9 cellular contexts compared by ENCODE assay signal in genomic region chr2:19359021-19359357, GRCh38. TPM values are rescaled to one million over a fixed set of nuclear protein-coding genes. Genes with fewer than 3 reads are reported as not detected.
DNase-seq lines count a peak whose midpoint lies in the region; ATAC-seq and TF ChIP-seq lines count a peak whose summit lies in the region.
"Had no signal": no experiment of that assay in that cellular context is flagged by ENCODE, and none has a peak within 500 bp of the region (broad histone marks: within the 10 kb centered on the region; RNA-seq: fewer than 3 reads in every experiment).

No MANE protein-coding gene starts in this region.

- H3K36me3 ChIP-seq in ectodermal cell (ENCODE audit: control insufficient read depth, insufficient read depth, low read length) = no peaks in the 10 kb centered on the region

- H3K4me3 Mint-ChIP-seq in activated naive CD8-positive, alpha-beta T cell = peak overlapping the region; percentile 51
- H3K4me3 Mint-ChIP-seq in activated naive CD8-positive, alpha-beta T cell treated with anti-CD3 and anti-CD28 coated beads, Interleukin-2, amount 50 U/mL, for 24 hours = no peak overlapping the region
- peak overlapping the region; percentile 35 to 88 (median 67) for H3K4me3 Mint-ChIP-seq in naive B cell
- H3K4me3 Mint-ChIP-seq in type B pancreatic cell = peak overlapping the region; percentile 81

- ATAC-seq in activated naive CD8-positive, alpha-beta T cell treated with anti-CD3 and anti-CD28 coated beads, Interleukin-2, amount 50 U/mL, for 24 hours = no peak
- ATAC-seq in naive B cell (ENCODE audit: low read depth in 2 of 2) (no peak), GM18867 (IDR thresholded peaks at IDR 0.05; ENCODE audit: unreplicated experiment) (no peak)

- H3K9me3 Mint-ChIP-seq in activated naive CD8-positive, alpha-beta T cell (ENCODE audit: low read depth) = no peaks in the 10 kb centered on the region
- no peaks in the 10 kb centered on the region for H3K9me3 Mint-ChIP-seq in activated naive CD8-positive, alpha-beta T cell treated with anti-CD3 and anti-CD28 coated beads, Interleukin-2, amount 50 U/mL, for 24 hours
- H3K9me3 Mint-ChIP-seq in naive B cell = peaks cover 0 to 9% (median 0%) of the 10 kb centered on the region in 7 donors
- no peaks in the 10 kb centered on the region for H3K9me3 Mint-ChIP-seq in type B pancreatic cell

- no peaks in the 10 kb centered on the region for H3K9me3 ChIP-seq in ectodermal cell (ENCODE audit: control insufficient read depth, low read length)

- H3K36me3 Mint-ChIP-seq in activated naive CD8-positive, alpha-beta T cell = no peaks in the 10 kb centered on the region
- no peaks in the 10 kb centered on the region for H3K36me3 Mint-ChIP-seq in activated naive CD8-positive, alpha-beta T cell treated with anti-CD3 and anti-CD28 coated beads, Interleukin-2, amount 50 U/mL, for 24 hours (ENCODE audit: low read depth)
- H3K36me3 Mint-ChIP-seq in naive B cell (peaks cover 5 to 6% of the 10 kb centered on the region in 2 donors), type B pancreatic cell (peaks cover 18% of the 10 kb centered on the region)

- peak overlapping the region; percentile 37 for H3K4me3 ChIP-seq in ectodermal cell (ENCODE audit: insufficient read depth, low read depth, low read length)

- H3K4me1 ChIP-seq in ectodermal cell (ENCODE audit: control insufficient read depth, insufficient read depth, low read length) = peaks cover 35% of the 10 kb centered on the region

- WGBS in ectodermal cell, 2 experiments = 2% methylated on average over 14 of the region's 14 CpGs

- H3K27me3 ChIP-seq in ectodermal cell (ENCODE audit: control insufficient read depth, insufficient read depth, low read length, poor library complexity, severe bottlenecking) = peaks cover 99% of the 10 kb centered on the region

- no peak for DNase-seq in activated naive CD8-positive, alpha-beta T cell treated with anti-CD3 and anti-CD28 coated beads, Interleukin-2, amount 50 U/mL, for 24 hours
- DNase-seq in naive B cell = no peak
- no peak for DNase-seq in type B pancreatic cell (ENCODE audit: extremely low spot score, unreplicated experiment)
- DNase-seq in HK-2 (ENCODE audit: unreplicated experiment) = no peak
- no peak for DNase-seq in cerebellar nuclear complex (lab: John Stamatoyannopoulos, UW)
- DNase-seq: KG1 had no signal

- H3K27ac Mint-ChIP-seq in activated naive CD8-positive, alpha-beta T cell = no peak overlapping the region
- no peak overlapping the region for H3K27ac Mint-ChIP-seq in activated naive CD8-positive, alpha-beta T cell treated with anti-CD3 and anti-CD28 coated beads, Interleukin-2, amount 50 U/mL, for 24 hours
- H3K27ac Mint-ChIP-seq in naive B cell (peak overlapping the region in 1 of 6 donors; percentile 15), type B pancreatic cell (no peak overlapping the region)

- H3K27me3 Mint-ChIP-seq in activated naive CD8-positive, alpha-beta T cell = peaks cover 58% of the 10 kb centered on the region
- H3K27me3 Mint-ChIP-seq in activated naive CD8-positive, alpha-beta T cell treated with anti-CD3 and anti-CD28 coated beads, Interleukin-2, amount 50 U/mL, for 24 hours = peaks cover 90% of the 10 kb centered on the region
- H3K27me3 Mint-ChIP-seq in naive B cell (peaks cover 64 to 81% (median 70%) of the 10 kb centered on the region in 3 donors), type B pancreatic cell (peaks cover 94% of the 10 kb centered on the region)

- no peak overlapping the region for H3K27ac ChIP-seq in ectodermal cell (ENCODE audit: insufficient read depth, low read depth, low read length, poor library complexity, severe bottlenecking)

- peak; percentile 4 for TF ChIP-seq CTCF in type B pancreatic cell (conservative IDR thresholded peaks at IDR 0.05)

- H3K4me1 Mint-ChIP-seq in activated naive CD8-positive, alpha-beta T cell (ENCODE audit: low read depth) = peaks cover 51% of the 10 kb centered on the region
- peaks cover 45% of the 10 kb centered on the region for H3K4me1 Mint-ChIP-seq in activated naive CD8-positive, alpha-beta T cell treated with anti-CD3 and anti-CD28 coated beads, Interleukin-2, amount 50 U/mL, for 24 hours
- H3K4me1 Mint-ChIP-seq in naive B cell = peaks cover 41 to 78% (median 62%) of the 10 kb centered on the region in 3 donors
- peaks cover 43% of the 10 kb centered on the region for H3K4me1 Mint-ChIP-seq in type B pancreatic cell (ENCODE audit: unreplicated experiment)

RNA-seq across cellular contexts. Expression of gene OSR1, which starts 0.6 kb away (rescaled TPM):
- polyA plus RNA-seq in ectodermal cell (2013, experiment 1 of 4) = 0.96 TPM
- 0.36 TPM for polyA plus RNA-seq in ectodermal cell (2013, experiment 2 of 4)
- polyA plus RNA-seq in ectodermal cell (2013, experiment 3 of 4) = 0.48 TPM
- polyA plus RNA-seq in ectodermal cell (2013, experiment 4 of 4) = 0.53 TPM
- not detected for polyA plus RNA-seq in naive B cell (ENCODE audit: low read depth in 6 of 6)
- total RNA-seq in type B pancreatic cell (ENCODE audit: low replicate concordance) = 9.5 and 55.7 TPM in 2 replicates
